8 cellular contexts compared by ENCODE assay signal in genomic region chr4:54063224-54063623, GRCh38. TPM values are rescaled to one million over a fixed set of nuclear protein-coding genes. Genes with fewer than 3 reads are reported as not detected.
DNase-seq lines count a peak whose midpoint lies in the region; ATAC-seq and TF ChIP-seq lines count a peak whose summit lies in the region.

No MANE protein-coding gene starts in this region.

- TF ChIP-seq CTCF in WI38 (IDR thresholded peaks at IDR 0.05; ENCODE audit: low read depth, low read length) (no peak), fibroblast of villous mesenchyme (IDR thresholded peaks at IDR 0.05; ENCODE audit: insufficient read depth, low read depth, low read length) (no peak), retinal pigment epithelial cell (conservative IDR thresholded peaks at IDR 0.05; ENCODE audit: low read depth, low read length) (no peak)

- ATAC-seq in HG02973 (IDR thresholded peaks at IDR 0.05; ENCODE audit: unreplicated experiment) = no peak

- peak; percentile 32 for DNase-seq in stimulated activated CD4-positive, alpha-beta T cell treated with anti-CD3 and anti-CD28 coated beads, Interleukin-15, amount 100 ng/mL, for 24 hours
- no peak for DNase-seq in stimulated activated CD4-positive, alpha-beta T cell treated with anti-CD3 and anti-CD28 coated beads, Interleukin-4, amount 100 ng/mL, for 4 hours
- peak; percentile 50 for DNase-seq in fibroblast of villous mesenchyme (ENCODE audit: low read depth)
- no peak for DNase-seq in retinal pigment epithelial cell (ENCODE audit: low read depth)
- DNase-seq in NCI-H748 treated with DMSO at 0.1 percent for 48 hours (lab: John Stamatoyannopoulos, UW) = no peak
- no peak for DNase-seq in iPS-NIHi11 (ENCODE audit: low spot score)

- H3K4me3 ChIP-seq in WI38 (ENCODE audit: low read depth, low read length) (peak overlapping the region; percentile 99), fibroblast of villous mesenchyme (ENCODE audit: low read depth, low read length) (peak overlapping the region; percentile 80), retinal pigment epithelial cell (ENCODE audit: low read length) (peak overlapping the region; percentile 94)

RNA-seq across cellular contexts. Expression of gene CHIC2, which starts 1.2 kb away (rescaled TPM):
- 59.3 and 74.3 TPM in 2 replicates for total RNA-seq in fibroblast of villous mesenchyme

RNA-seq across cellular contexts. Expression of gene GSX2, which starts 36.7 kb away (rescaled TPM):
- total RNA-seq in fibroblast of villous mesenchyme = under 0.01 TPM in 1 of 2 replicates, not detected in the other

Comparison
In these comparisons a context has a peak if more than half of its experiments do, and no peak if none do; other contexts are left out.
1. DNase-seq: peak in stimulated activated CD4-positive, alpha-beta T cell treated with anti-CD3 and anti-CD28 coated beads, Interleukin-15, amount 100 ng/mL, for 24 hours (single experiment) and fibroblast of villous mesenchyme (single experiment); none in stimulated activated CD4-positive, alpha-beta T cell treated with anti-CD3 and anti-CD28 coated beads, Interleukin-4, amount 100 ng/mL, for 4 hours (0 of 2), retinal pigment epithelial cell (single experiment), NCI-H748 treated with DMSO at 0.1 percent for 48 hours (single experiment) and iPS-NIHi11 (single experiment).
2. Peak in every context shown above with its lines, with median percentiles within 50 percentile points of each other: H3K4me3 ChIP-seq.